ENCODE assay signal across 18 cellular contexts in genomic region chr11:45208135-45208534, GRCh38.
DNase-seq lines count a peak whose midpoint lies in the region; FAIRE-seq and TF ChIP-seq lines count a peak whose summit lies in the region.
"Had no signal": no experiment of that assay in that cellular context is flagged by ENCODE, and none has a peak within 500 bp of the region (broad histone marks: within the 10 kb centered on the region; RNA-seq: fewer than 3 reads in every experiment).

No MANE protein-coding gene starts in this region.

- intact Hi-C loops in esophagus muscularis mucosa (cut with DNase I), result no loop called here

- TF ChIP-seq CTCF in esophagus muscularis mucosa (IDR thresholded peaks at IDR 0.05), result no peak

- H3K27ac ChIP-seq in esophagus muscularis mucosa (replicated peaks in 1 of 4), result peak overlapping the region; percentile 83 to 95 (median 89)
- H3K27ac ChIP-seq in small intestine (ENCODE audit: low read depth in 1 of 2, low read length in 1 of 2), result no peak overlapping the region
- H3K27ac ChIP-seq: pancreas, RWPE1 had no signal

- H3K4me1 ChIP-seq in esophagus muscularis mucosa, result peaks cover 37 to 65% (median 46%) of the 10 kb centered on the region in 4 donors
- no peaks in the 10 kb centered on the region for H3K4me1 ChIP-seq in small intestine (ENCODE audit: control insufficient read depth in 2 of 2, insufficient read depth in 1 of 2, low read depth in 1 of 2, low read length in 1 of 2)
- H3K4me1 ChIP-seq: pancreas had no signal

- FAIRE-seq in small intestine (lab: Jason Lieb, UNC), result no peak
- FAIRE-seq: D721Med, pancreas had no signal

- H3K36me3 ChIP-seq in esophagus muscularis mucosa, result peaks cover 8 to 53% (median 22%) of the 10 kb centered on the region in 4 donors
- H3K36me3 ChIP-seq in small intestine (ENCODE audit: control insufficient read depth in 2 of 2, insufficient read depth in 2 of 2, low read length in 2 of 2), result no peaks in the 10 kb centered on the region

- DNase-seq in NCI-H1417 (lab: John Stamatoyannopoulos, UW), result peak in 2 of 3 experiments; percentile 38 to 65
- no peak for DNase-seq in NCI-H1417 treated with DMSO at 0.1 percent for 48 hours (lab: John Stamatoyannopoulos, UW)
- DNase-seq in NCI-H1092 (lab: John Stamatoyannopoulos, UW), result peak; percentile 51
- DNase-seq in esophagus muscularis mucosa (ENCODE audit: extremely low spot score), result no peak
- DNase-seq in small intestine, result peak; percentile 17
- no peak for DNase-seq in occipital lobe (lab: John Stamatoyannopoulos, UW)
- DNase-seq in GM03348 (ENCODE audit: low spot score), result no peak
- no peak for DNase-seq in activated CD8-positive, alpha-beta memory T cell treated with anti-CD3 and anti-CD28 coated beads, Interleukin-2, amount 50 U/mL, for 4 hours
- DNase-seq: 8988T; activated CD4-positive, CD25-positive, alpha-beta regulatory T cell treated with anti-CD3 and anti-CD28 coated beads, Interleukin-2, amount 50 U/mL, for 72 hours; effector memory CD8-positive, alpha-beta T cell; GDM1; HCEC 1CT; pancreas; stimulated activated CD4-positive, alpha-beta T cell treated with anti-CD3 and anti-CD28 coated beads, Interleukin-2, amount 100 ng/mL, for 24 hours; stimulated activated naive CD4-positive, alpha-beta T cell treated with Interleukin-2 at 50 U/mL for 16 hours had no signal

- WGBS in esophagus muscularis mucosa, result 75% methylated on average over 8 of the region's 8 CpGs
- WGBS in small intestine, 3 donors, result 79 to 86% (median 81%) methylated on average over 8 of the region's 8 CpGs

- H3K27me3 ChIP-seq in esophagus muscularis mucosa, result no peaks in the 10 kb centered on the region
- H3K27me3 ChIP-seq in small intestine (ENCODE audit: control insufficient read depth in 2 of 2, insufficient read depth in 2 of 2, low read length in 2 of 2), result no peaks in the 10 kb centered on the region
- H3K27me3 ChIP-seq: pancreas had no signal

- TF ChIP-seq EP300 in esophagus muscularis mucosa (IDR thresholded peaks at IDR 0.05), result no peak

- TF ChIP-seq POLR2A in esophagus muscularis mucosa (IDR thresholded peaks at IDR 0.05; ENCODE audit: low read depth), result no peak

- no peaks in the 10 kb centered on the region for H3K9me3 ChIP-seq in esophagus muscularis mucosa
- H3K9me3 ChIP-seq in small intestine (ENCODE audit: control insufficient read depth, low read depth), result no peaks in the 10 kb centered on the region
- H3K9me3 ChIP-seq: pancreas had no signal

- no peak overlapping the region for H3K4me3 ChIP-seq in esophagus muscularis mucosa
- no peak overlapping the region for H3K4me3 ChIP-seq in small intestine (ENCODE audit: low read depth in 1 of 2, low read length in 2 of 2)
- H3K4me3 ChIP-seq: pancreas had no signal

Comparison
In these comparisons a context has a peak if more than half of its experiments do, and no peak if none do; other contexts are left out.
1. DNase-seq: peak in NCI-H1417 (2 of 3), NCI-H1092 (single experiment) and small intestine (single experiment); none in NCI-H1417 treated with DMSO at 0.1 percent for 48 hours (single experiment), esophagus muscularis mucosa (single experiment), occipital lobe (single experiment), GM03348 (single experiment) and activated CD8-positive, alpha-beta memory T cell treated with anti-CD3 and anti-CD28 coated beads, Interleukin-2, amount 50 U/mL, for 4 hours (single experiment).
2. H3K27ac ChIP-seq: peak in esophagus muscularis mucosa (4 of 4); none in small intestine (0 of 2).